Comparison of ENCODE assay signal across 37 cellular contexts in the genomic region with DNA sequence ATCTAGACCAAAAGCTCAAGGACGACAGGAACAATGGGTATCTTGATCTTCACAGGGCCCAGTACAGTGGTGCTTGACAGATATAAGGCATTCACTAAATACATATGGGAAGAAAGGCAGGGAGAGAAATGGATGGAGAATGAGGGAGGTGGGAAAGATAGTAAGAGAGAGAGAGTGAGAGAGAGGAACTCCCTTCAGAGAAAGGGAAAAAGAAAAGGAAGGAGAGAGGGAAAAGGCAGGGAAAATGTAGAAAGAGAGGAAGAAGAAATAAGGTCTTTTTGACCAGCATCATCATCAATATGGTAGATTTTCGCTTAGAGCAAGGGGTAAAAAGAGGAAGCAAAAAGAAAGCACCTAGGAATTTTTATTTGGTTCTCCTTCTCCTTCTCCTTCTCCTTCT. TPM values are rescaled to one million over a fixed set of nuclear protein-coding genes. Genes with fewer than 3 reads are reported as not detected.
"Had no signal": no experiment of that assay in that cellular context is flagged by ENCODE, and none has a peak within 500 bp of the region (broad histone marks: within the 10 kb centered on the region; RNA-seq: fewer than 3 reads in every experiment).

No MANE protein-coding gene starts in this region.

- H3K4me3 Mint-ChIP-seq: activated B cell treated with CpG ODN at 0.5 μM for 24 hours; activated CD4-positive, alpha-beta memory T cell treated with anti-CD3 and anti-CD28 coated beads for 36 hours; activated CD4-positive, alpha-beta T cell treated with anti-CD3 and anti-CD28 coated beads, Interleukin-2, amount 10 ng/mL, durations not matched to agents 24 days and 14 days; activated CD8-positive, alpha-beta T cell treated with anti-CD3 and anti-CD28 coated beads for 36 hours; activated naive CD4-positive, alpha-beta T cell treated with anti-CD3 and anti-CD28 coated beads for 36 hours; activated naive CD8-positive, alpha-beta T cell treated with anti-CD3 and anti-CD28 coated beads for 36 hours; activated T-cell treated with anti-CD3 and anti-CD28 coated beads, Interleukin-2, amount 50 U/mL, for 4 hours; activated T-cell treated with anti-CD3 and anti-CD28 coated beads, Interleukin-2, amount 50 U/mL, for 72 hours; activated T-helper 1 cell treated with anti-CD3 and anti-CD28 coated beads, Interleukin-12 subunit alpha, Interleukin-12 subunit beta, Interleukin-2, Interleukin-4 antibody, amounts not matched to agents 30 ng/mL and 10 ng/mL and 1 ng/mL, durations not matched to agents 14 hours and 24 hours and 36 hours; activated T-helper 17 cell treated with anti-CD3 and anti-CD28 coated beads, Interleukin-2, amount 50 U/mL, for 72 hours; T-helper 1 cell treated with Interleukin-12 subunit alpha and Interleukin-12 subunit beta and Interleukin-4 antibody, amounts not matched to agents 30 μg/mL and 1 μg/mL, for 36 hours; T-helper 2 cell treated with Interferon-gamma antibody and Interleukin-4, amounts not matched to agents 5 μg/mL and 100 μg/mL, for 36 hours had no signal

- H3K4me3 ChIP-seq: adrenal gland, body of pancreas, breast epithelium had no signal

- H3K27ac Mint-ChIP-seq: activated B cell treated with CpG ODN at 0.5 μM for 24 hours; activated CD4-positive, alpha-beta memory T cell treated with anti-CD3 and anti-CD28 coated beads for 36 hours; activated CD4-positive, alpha-beta T cell treated with anti-CD3 and anti-CD28 coated beads, Interleukin-2, amount 10 ng/mL, durations not matched to agents 24 days and 14 days; activated CD8-positive, alpha-beta T cell treated with anti-CD3 and anti-CD28 coated beads for 36 hours; activated naive CD4-positive, alpha-beta T cell treated with anti-CD3 and anti-CD28 coated beads for 36 hours; activated naive CD4-positive, alpha-beta T cell treated with anti-CD3 and anti-CD28 coated beads, Interleukin-2, amount 50 U/mL, for 72 hours; activated naive CD8-positive, alpha-beta T cell treated with anti-CD3 and anti-CD28 coated beads for 36 hours; activated T-cell treated with anti-CD3 and anti-CD28 coated beads, Interleukin-2, amount 50 U/mL, for 72 hours; activated T-helper 1 cell treated with anti-CD3 and anti-CD28 coated beads, Interleukin-12 subunit alpha, Interleukin-12 subunit beta, Interleukin-2, Interleukin-4 antibody, amounts not matched to agents 30 ng/mL and 10 ng/mL and 1 ng/mL, durations not matched to agents 14 hours and 24 hours and 36 hours; activated T-helper 17 cell treated with anti-CD3 and anti-CD28 coated beads, Interleukin-2, amount 50 U/mL, for 72 hours; T-helper 1 cell treated with Interleukin-12 subunit alpha and Interleukin-12 subunit beta and Interleukin-4 antibody, amounts not matched to agents 30 μg/mL and 1 μg/mL, for 36 hours; T-helper 2 cell treated with Interferon-gamma antibody and Interleukin-4, amounts not matched to agents 5 μg/mL and 100 μg/mL, for 36 hours had no signal

- H3K27ac ChIP-seq: adrenal gland, body of pancreas, brain microvascular endothelial cell, breast epithelium, VCaP had no signal

- H3K27me3 ChIP-seq: adrenal gland, body of pancreas, brain microvascular endothelial cell, breast epithelium had no signal

- H3K4me1 ChIP-seq: adrenal gland, body of pancreas, breast epithelium had no signal

- H3K9me3 Mint-ChIP-seq: activated B cell treated with CpG ODN at 0.5 μM for 24 hours; activated CD4-positive, alpha-beta memory T cell treated with anti-CD3 and anti-CD28 coated beads for 36 hours; activated CD4-positive, alpha-beta T cell treated with anti-CD3 and anti-CD28 coated beads, Interleukin-2, amount 10 ng/mL, durations not matched to agents 24 days and 14 days; activated CD8-positive, alpha-beta T cell treated with anti-CD3 and anti-CD28 coated beads for 36 hours; activated naive CD4-positive, alpha-beta T cell treated with anti-CD3 and anti-CD28 coated beads for 36 hours; activated naive CD8-positive, alpha-beta T cell treated with anti-CD3 and anti-CD28 coated beads for 36 hours; activated T-cell treated with anti-CD3 and anti-CD28 coated beads, Interleukin-2, amount 50 U/mL, for 4 hours; activated T-helper 1 cell treated with anti-CD3 and anti-CD28 coated beads, Interleukin-12 subunit alpha, Interleukin-12 subunit beta, Interleukin-2, Interleukin-4 antibody, amounts not matched to agents 30 ng/mL and 10 ng/mL and 1 ng/mL, durations not matched to agents 14 hours and 24 hours and 36 hours; activated T-helper 17 cell treated with anti-CD3 and anti-CD28 coated beads, Interleukin-2, amount 50 U/mL, for 72 hours; T-helper 1 cell treated with Interleukin-12 subunit alpha and Interleukin-12 subunit beta and Interleukin-4 antibody, amounts not matched to agents 30 μg/mL and 1 μg/mL, for 36 hours; T-helper 2 cell treated with Interferon-gamma antibody and Interleukin-4, amounts not matched to agents 5 μg/mL and 100 μg/mL, for 36 hours had no signal

- H3K36me3 ChIP-seq: adrenal gland, brain microvascular endothelial cell, breast epithelium had no signal

- H3K9me3 ChIP-seq: adrenal gland, body of pancreas, breast epithelium had no signal

- ATAC-seq: activated CD8-positive, alpha-beta T cell treated with anti-CD3 and anti-CD28 coated beads for 36 hours; activated naive CD4-positive, alpha-beta T cell treated with anti-CD3 and anti-CD28 coated beads, Interleukin-2, amount 50 U/mL, for 72 hours; activated T-cell treated with anti-CD3 and anti-CD28 coated beads, Interleukin-2, amount 50 U/mL, for 4 hours; activated T-cell treated with anti-CD3 and anti-CD28 coated beads, Interleukin-2, amount 50 U/mL, for 72 hours; activated T-helper 17 cell treated with anti-CD3 and anti-CD28 coated beads, Interleukin-2, amount 50 U/mL, for 72 hours; body of pancreas had no signal

- H3K36me3 Mint-ChIP-seq: activated CD4-positive, alpha-beta memory T cell treated with anti-CD3 and anti-CD28 coated beads for 36 hours; activated naive CD4-positive, alpha-beta T cell treated with anti-CD3 and anti-CD28 coated beads, Interleukin-2, amount 50 U/mL, for 72 hours; activated naive CD8-positive, alpha-beta T cell treated with anti-CD3 and anti-CD28 coated beads for 36 hours had no signal

- DNase-seq: activated B cell treated with CpG ODN at 0.5 μM for 24 hours; activated CD4-positive, alpha-beta memory T cell treated with anti-CD3 and anti-CD28 coated beads for 36 hours; activated CD4-positive, alpha-beta T cell treated with anti-CD3 and anti-CD28 coated beads for 4 hours; activated CD4-positive, alpha-beta T cell treated with anti-CD3 and anti-CD28 coated beads, Interleukin-2, amount 50 U/mL, for 1 hour; activated CD4-positive, alpha-beta T cell treated with anti-CD3 and anti-CD28 coated beads, Interleukin-2, amount 50 U/mL, for 4 hours; activated CD4-positive, CD25-positive, alpha-beta regulatory T cell treated with anti-CD3 and anti-CD28 coated beads, Interleukin-2, amount 50 U/mL, for 72 hours; activated CD8-positive, alpha-beta memory T cell treated with anti-CD3 and anti-CD28 coated beads, Interleukin-2, amount 50 U/mL, for 4 hours; activated CD8-positive, alpha-beta T cell treated with anti-CD3 and anti-CD28 coated beads for 36 hours; activated effector memory CD4-positive, alpha-beta T cell treated with anti-CD3 and anti-CD28 coated beads, Interleukin-2, amount 50 U/mL, for 16 hours; activated gamma-delta T cell treated with Interleukin-2 at 50 U/mL for 16 hours; activated naive CD4-positive, alpha-beta T cell; activated naive CD4-positive, alpha-beta T cell treated with anti-CD3 and anti-CD28 coated beads for 36 hours; activated naive CD4-positive, alpha-beta T cell treated with anti-CD3 and anti-CD28 coated beads, Interleukin-2, amount 50 U/mL, for 16 hours; activated naive CD8-positive, alpha-beta T cell treated with anti-CD3 and anti-CD28 coated beads for 36 hours; activated T-cell treated with anti-CD3 and anti-CD28 coated beads for 4 hours; activated T-cell treated with anti-CD3 and anti-CD28 coated beads, Interleukin-2, amount 50 U/mL, for 1 hour; activated T-cell treated with anti-CD3 and anti-CD28 coated beads, Interleukin-2, amount 50 U/mL, for 4 hours; activated T-cell treated with anti-CD3 and anti-CD28 coated beads, Interleukin-2, amount 50 U/mL, for 72 hours; adrenal gland; amniotic stem cell; aorta; body of pancreas; brain microvascular endothelial cell; central memory CD4-positive, alpha-beta T cell; T-helper 2 cell; T-helper 9 cell had no signal

- H3K27me3 Mint-ChIP-seq: activated CD4-positive, alpha-beta T cell treated with anti-CD3 and anti-CD28 coated beads, Interleukin-2, amount 10 ng/mL, durations not matched to agents 24 days and 14 days had no signal

- H3K4me1 Mint-ChIP-seq: activated B cell treated with CpG ODN at 0.5 μM for 24 hours; activated CD4-positive, alpha-beta T cell treated with anti-CD3 and anti-CD28 coated beads, Interleukin-2, amount 10 ng/mL, durations not matched to agents 24 days and 14 days; activated naive CD8-positive, alpha-beta T cell treated with anti-CD3 and anti-CD28 coated beads for 36 hours; activated T-helper 17 cell treated with anti-CD3 and anti-CD28 coated beads, Interleukin-2, amount 50 U/mL, for 72 hours had no signal

RNA-seq across cellular contexts. Expression of gene ANKRD66, which starts 0.8 kb away (rescaled TPM):
- total RNA-seq: activated B cell treated with CpG ODN at 0.5 μM for 24 hours; activated CD4-positive, alpha-beta memory T cell treated with anti-CD3 and anti-CD28 coated beads for 36 hours; activated CD4-positive, alpha-beta T cell treated with anti-CD3 and anti-CD28 coated beads, Interleukin-2, amount 10 ng/mL, durations not matched to agents 24 days and 14 days; activated CD8-positive, alpha-beta memory T cell treated with anti-CD3 and anti-CD28 coated beads for 36 hours; activated CD8-positive, alpha-beta T cell treated with anti-CD3 and anti-CD28 coated beads for 36 hours; activated naive CD4-positive, alpha-beta T cell treated with anti-CD3 and anti-CD28 coated beads for 36 hours; activated naive CD4-positive, alpha-beta T cell treated with anti-CD3 and anti-CD28 coated beads, Interleukin-2, amount 50 U/mL, for 72 hours; activated naive CD8-positive, alpha-beta T cell treated with anti-CD3 and anti-CD28 coated beads for 36 hours; activated T-cell treated with anti-CD3 and anti-CD28 coated beads, Interleukin-2, amount 50 U/mL, for 4 hours; activated T-cell treated with anti-CD3 and anti-CD28 coated beads, Interleukin-2, amount 50 U/mL, for 72 hours; activated T-helper 1 cell treated with anti-CD3 and anti-CD28 coated beads, Interleukin-12 subunit alpha, Interleukin-12 subunit beta, Interleukin-2, Interleukin-4 antibody, amounts not matched to agents 30 ng/mL and 10 ng/mL and 1 ng/mL, durations not matched to agents 14 hours and 24 hours and 36 hours; activated T-helper 17 cell treated with anti-CD3 and anti-CD28 coated beads, Interleukin-2, amount 50 U/mL, for 72 hours; adrenal gland; aorta; astrocyte; body of pancreas; breast epithelium; cardiac septum had no signal
- polyA plus RNA-seq: adrenal gland, aorta had no signal

RNA-seq across cellular contexts. Expression of gene PLA2G7, which starts 10.8 kb away (rescaled TPM):
- total RNA-seq: activated CD4-positive, alpha-beta memory T cell treated with anti-CD3 and anti-CD28 coated beads for 36 hours; activated CD4-positive, alpha-beta T cell treated with anti-CD3 and anti-CD28 coated beads, Interleukin-2, amount 10 ng/mL, durations not matched to agents 24 days and 14 days; activated CD8-positive, alpha-beta memory T cell treated with anti-CD3 and anti-CD28 coated beads for 36 hours; activated CD8-positive, alpha-beta T cell treated with anti-CD3 and anti-CD28 coated beads for 36 hours; activated naive CD4-positive, alpha-beta T cell treated with anti-CD3 and anti-CD28 coated beads for 36 hours; activated naive CD4-positive, alpha-beta T cell treated with anti-CD3 and anti-CD28 coated beads, Interleukin-2, amount 50 U/mL, for 72 hours; activated naive CD8-positive, alpha-beta T cell treated with anti-CD3 and anti-CD28 coated beads for 36 hours; activated T-cell treated with anti-CD3 and anti-CD28 coated beads, Interleukin-2, amount 50 U/mL, for 4 hours; activated T-cell treated with anti-CD3 and anti-CD28 coated beads, Interleukin-2, amount 50 U/mL, for 72 hours; activated T-helper 1 cell treated with anti-CD3 and anti-CD28 coated beads, Interleukin-12 subunit alpha, Interleukin-12 subunit beta, Interleukin-2, Interleukin-4 antibody, amounts not matched to agents 30 ng/mL and 10 ng/mL and 1 ng/mL, durations not matched to agents 14 hours and 24 hours and 36 hours; activated T-helper 17 cell treated with anti-CD3 and anti-CD28 coated beads, Interleukin-2, amount 50 U/mL, for 72 hours had no signal

RNA-seq across cellular contexts. Expression of gene MEP1A, which starts 47.2 kb away (rescaled TPM):
- total RNA-seq: activated B cell treated with CpG ODN at 0.5 μM for 24 hours; activated CD4-positive, alpha-beta memory T cell treated with anti-CD3 and anti-CD28 coated beads for 36 hours; activated CD4-positive, alpha-beta T cell treated with anti-CD3 and anti-CD28 coated beads, Interleukin-2, amount 10 ng/mL, durations not matched to agents 24 days and 14 days; activated CD8-positive, alpha-beta memory T cell treated with anti-CD3 and anti-CD28 coated beads for 36 hours; activated CD8-positive, alpha-beta T cell treated with anti-CD3 and anti-CD28 coated beads for 36 hours; activated naive CD4-positive, alpha-beta T cell treated with anti-CD3 and anti-CD28 coated beads for 36 hours; activated naive CD4-positive, alpha-beta T cell treated with anti-CD3 and anti-CD28 coated beads, Interleukin-2, amount 50 U/mL, for 72 hours; activated naive CD8-positive, alpha-beta T cell treated with anti-CD3 and anti-CD28 coated beads for 36 hours; activated T-cell treated with anti-CD3 and anti-CD28 coated beads, Interleukin-2, amount 50 U/mL, for 4 hours; activated T-cell treated with anti-CD3 and anti-CD28 coated beads, Interleukin-2, amount 50 U/mL, for 72 hours; activated T-helper 1 cell treated with anti-CD3 and anti-CD28 coated beads, Interleukin-12 subunit alpha, Interleukin-12 subunit beta, Interleukin-2, Interleukin-4 antibody, amounts not matched to agents 30 ng/mL and 10 ng/mL and 1 ng/mL, durations not matched to agents 14 hours and 24 hours and 36 hours; activated T-helper 17 cell treated with anti-CD3 and anti-CD28 coated beads, Interleukin-2, amount 50 U/mL, for 72 hours; adrenal gland; aorta; astrocyte; body of pancreas; cardiac septum had no signal

RNA-seq across cellular contexts. Expression of gene TDRD6, which starts 58.3 kb away (rescaled TPM):
- total RNA-seq: activated B cell treated with CpG ODN at 0.5 μM for 24 hours; activated CD4-positive, alpha-beta memory T cell treated with anti-CD3 and anti-CD28 coated beads for 36 hours; activated CD4-positive, alpha-beta T cell treated with anti-CD3 and anti-CD28 coated beads, Interleukin-2, amount 10 ng/mL, durations not matched to agents 24 days and 14 days; activated CD8-positive, alpha-beta memory T cell treated with anti-CD3 and anti-CD28 coated beads for 36 hours; activated CD8-positive, alpha-beta T cell treated with anti-CD3 and anti-CD28 coated beads for 36 hours; activated naive CD4-positive, alpha-beta T cell treated with anti-CD3 and anti-CD28 coated beads for 36 hours; activated naive CD4-positive, alpha-beta T cell treated with anti-CD3 and anti-CD28 coated beads, Interleukin-2, amount 50 U/mL, for 72 hours; activated naive CD8-positive, alpha-beta T cell treated with anti-CD3 and anti-CD28 coated beads for 36 hours; activated T-cell treated with anti-CD3 and anti-CD28 coated beads, Interleukin-2, amount 50 U/mL, for 4 hours; activated T-cell treated with anti-CD3 and anti-CD28 coated beads, Interleukin-2, amount 50 U/mL, for 72 hours; activated T-helper 1 cell treated with anti-CD3 and anti-CD28 coated beads, Interleukin-12 subunit alpha, Interleukin-12 subunit beta, Interleukin-2, Interleukin-4 antibody, amounts not matched to agents 30 ng/mL and 10 ng/mL and 1 ng/mL, durations not matched to agents 14 hours and 24 hours and 36 hours; activated T-helper 17 cell treated with anti-CD3 and anti-CD28 coated beads, Interleukin-2, amount 50 U/mL, for 72 hours had no signal
